In the genomic region with DNA sequence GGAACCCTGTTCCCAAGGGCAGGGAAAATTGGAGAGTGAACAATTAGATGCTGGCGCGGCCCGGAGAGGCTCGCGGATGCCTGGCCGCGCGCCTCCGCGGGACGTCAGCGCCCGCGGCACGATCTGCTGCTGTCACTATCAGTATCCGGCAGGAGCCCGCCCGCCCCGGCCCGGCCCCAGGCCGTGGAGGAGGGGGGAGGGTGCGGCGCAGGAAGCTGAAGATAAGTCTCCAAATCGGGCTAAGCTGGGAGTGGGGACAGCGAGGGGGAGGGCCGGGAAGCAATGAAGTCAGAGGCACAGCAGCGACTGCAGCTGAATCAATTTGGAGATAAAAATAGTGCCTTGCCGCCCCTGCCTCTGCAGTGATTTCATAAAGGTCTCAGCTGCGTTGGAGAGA, we compare ENCODE assay signal across 8 cellular contexts.
DNase-seq lines count a peak whose midpoint lies in the region; ATAC-seq and TF ChIP-seq lines count a peak whose summit lies in the region.

No MANE protein-coding gene starts in this region.

- ATAC-seq in HG02938 (IDR thresholded peaks at IDR 0.05; ENCODE audit: unreplicated experiment) (no peak), GM21786 (IDR thresholded peaks at IDR 0.05; ENCODE audit: unreplicated experiment) (no peak)

- TF ChIP-seq CTCF in GM10248 (IDR thresholded peaks at IDR 0.05; ENCODE audit: control extremely low read depth, extremely low read depth, low read depth, missing control alignments) (no peak), epithelial cell of proximal tubule (conservative IDR thresholded peaks at IDR 0.05; ENCODE audit: low read depth, low read length) (no peak)

- H3K27ac Mint-ChIP-seq in activated T-cell treated with anti-CD3 and anti-CD28 coated beads, Interleukin-2, amount 50 U/mL, for 24 hours = no peak overlapping the region

- peaks cover 60% of the 10 kb centered on the region for H3K27me3 Mint-ChIP-seq in activated T-cell treated with anti-CD3 and anti-CD28 coated beads, Interleukin-2, amount 50 U/mL, for 24 hours

- POLR2A ChIA-PET in GM10248 (lab: Yijun Ruan, JAX) = no interaction called here

- no peaks in the 10 kb centered on the region for H3K36me3 Mint-ChIP-seq in activated T-cell treated with anti-CD3 and anti-CD28 coated beads, Interleukin-2, amount 50 U/mL, for 24 hours (ENCODE audit: low read depth)

- peak overlapping the region; percentile 61 for H3K27ac ChIP-seq in mesodermal cell (ENCODE audit: low read depth, low read length, severe bottlenecking)

- peaks cover 3% of the 10 kb centered on the region for H3K4me1 ChIP-seq in mesodermal cell (ENCODE audit: control insufficient read depth, insufficient read depth, low read length, poor library complexity, severe bottlenecking)

- peaks cover 15% of the 10 kb centered on the region for H3K4me1 Mint-ChIP-seq in activated T-cell treated with anti-CD3 and anti-CD28 coated beads, Interleukin-2, amount 50 U/mL, for 24 hours (ENCODE audit: low read depth)

- no peaks in the 10 kb centered on the region for H3K9me3 Mint-ChIP-seq in activated T-cell treated with anti-CD3 and anti-CD28 coated beads, Interleukin-2, amount 50 U/mL, for 24 hours

- DNase-seq in GM10248 (ENCODE audit: extremely low spot score) (peak; percentile 11), NCI-H1694 treated with DMSO at 0.1 percent for 48 hours (lab: John Stamatoyannopoulos, UW) (peak; percentile 91), epithelial cell of proximal tubule (ENCODE audit: low read depth) (no peak)
- peak; percentile 66 for DNase-seq in activated T-cell treated with anti-CD3 and anti-CD28 coated beads, Interleukin-2, amount 50 U/mL, for 24 hours
- peak; percentile 6 for DNase-seq in stimulated activated CD8-positive, alpha-beta memory T cell treated with anti-CD3 and anti-CD28 coated beads, Interleukin-15, amount 100 ng/mL, for 1 hour (ENCODE audit: low read depth)

- WGBS in mesodermal cell (ENCODE audit: insufficient coverage in 2 of 2), 2 experiments = 1% methylated on average over 15 to 16 of the region's 29 CpGs

- H3K36me3 ChIP-seq in mesodermal cell (ENCODE audit: control insufficient read depth, insufficient read depth, low read length) = no peaks in the 10 kb centered on the region

- CTCF ChIA-PET in GM10248 (lab: Yijun Ruan, JAX) = no interaction called here

- H3K9me3 ChIP-seq in mesodermal cell (ENCODE audit: control insufficient read depth, low read length) = no peaks in the 10 kb centered on the region

- H3K4me3 Mint-ChIP-seq in activated T-cell treated with anti-CD3 and anti-CD28 coated beads, Interleukin-2, amount 50 U/mL, for 24 hours = peak overlapping the region; percentile 75

- peak overlapping the region; percentile 49 for H3K4me3 ChIP-seq in epithelial cell of proximal tubule (ENCODE audit: low read depth, low read length)
- peak overlapping the region; percentile 27 for H3K4me3 ChIP-seq in mesodermal cell (ENCODE audit: extremely low read depth, insufficient read depth, low read length, poor library complexity, severe bottlenecking)
